20 cellular contexts compared by ENCODE assay signal in the genomic region with DNA sequence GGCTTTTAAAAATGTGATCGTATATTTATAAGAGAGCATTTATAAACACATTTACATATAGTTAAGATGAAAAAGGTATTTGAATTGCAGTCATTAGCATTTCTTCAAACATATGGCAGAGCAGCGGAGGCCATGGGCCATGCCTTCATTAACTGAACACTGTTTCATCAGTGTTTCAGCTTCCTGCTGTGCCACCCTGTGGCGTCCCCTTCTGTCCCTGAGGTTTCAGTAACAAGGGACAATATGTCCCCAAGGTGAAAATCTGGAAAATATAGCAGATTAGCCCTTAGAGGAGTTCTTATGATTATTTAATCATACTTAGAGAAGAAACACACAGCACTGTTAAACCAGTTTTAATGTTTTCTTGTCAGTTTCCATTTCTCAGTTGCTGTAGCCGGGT.
DNase-seq lines count a peak whose midpoint lies in the region; ATAC-seq and TF ChIP-seq lines count a peak whose summit lies in the region.
"Had no signal": no experiment of that assay in that cellular context is flagged by ENCODE, and none has a peak within 500 bp of the region (broad histone marks: within the 10 kb centered on the region; RNA-seq: fewer than 3 reads in every experiment).

No MANE protein-coding gene starts in this region.

- ATAC-seq in GM21737 (IDR thresholded peaks at IDR 0.05; ENCODE audit: unreplicated experiment), result no peak
- no peak for ATAC-seq in stimulated activated naive CD8-positive, alpha-beta T cell treated with anti-CD3 and anti-CD28 coated beads, Interleukin-15, amount 100 ng/mL, for 72 hours
- ATAC-seq: GM23338, HepG2, T-cell had no signal

- BruUV-seq in Calu3 (replicated peaks; lab: Mats Ljungman, UMichigan), result no TSS peak

- peaks cover 10% of the 10 kb centered on the region for H3K4me1 Mint-ChIP-seq in Calu3 (ENCODE audit: low read depth, unreplicated experiment)
- H3K4me1 Mint-ChIP-seq in stimulated activated naive CD8-positive, alpha-beta T cell treated with anti-CD3 and anti-CD28 coated beads, Interleukin-15, amount 100 ng/mL, for 72 hours, result no peaks in the 10 kb centered on the region
- H3K4me1 Mint-ChIP-seq: GM23338, T-cell had no signal

- intact Hi-C loops in Calu3 (cut with micrococcal nuclease; ENCODE audit: unreplicated experiment) (loop anchor here (5.0 kb wide), 1 partner anchor 129 kb away; no protein-coding TSS in a partner anchor), head of caudate nucleus (cut with DNase I) (no loop called here)

- no peak for TF ChIP-seq CTCF in Calu3 (IDR thresholded peaks at IDR 0.05; ENCODE audit: unreplicated experiment)

- CTCF ChIA-PET in Calu3 (lab: Charles Lee), result no interaction called here

- no peak overlapping the region for H3K27ac Mint-ChIP-seq in Calu3 (ENCODE audit: unreplicated experiment)
- H3K27ac Mint-ChIP-seq in stimulated activated naive CD8-positive, alpha-beta T cell treated with anti-CD3 and anti-CD28 coated beads, Interleukin-15, amount 100 ng/mL, for 72 hours, result no peak overlapping the region
- H3K27ac Mint-ChIP-seq: GM23338, T-cell had no signal

- DNase-seq in DMS 273 treated with DMSO at 0.1 percent for 48 hours (lab: John Stamatoyannopoulos, UW), result peak; percentile 99
- DNase-seq in NCI-H146 treated with DMSO at 0.1 percent for 48 hours (lab: John Stamatoyannopoulos, UW; ENCODE audit: unreplicated experiment), result peak; percentile 75
- peak; percentile 69 for DNase-seq in NCI-H446 treated with DMSO at 0.1 percent for 48 hours (lab: John Stamatoyannopoulos, UW)
- DNase-seq in cerebellar nuclear complex (lab: John Stamatoyannopoulos, UW), result peak; percentile 11 to 76
- no peak for DNase-seq in Calu3
- no peak for DNase-seq in stimulated activated naive CD8-positive, alpha-beta T cell treated with anti-CD3 and anti-CD28 coated beads, Interleukin-15, amount 100 ng/mL, for 72 hours
- DNase-seq in head of caudate nucleus, result no peak
- DNase-seq: ACHN, Caco-2, DMS79 treated with DMSO at 0.1 percent for 48 hours, NCI-H1048, NCI-H187 treated with DMSO at 0.1 percent for 48 hours, NCI-H345, NCI-H82, PC-9, T-cell, T-helper 9 cell had no signal

- H3K4me3 Mint-ChIP-seq in Calu3 (ENCODE audit: low read depth, unreplicated experiment), result no peak overlapping the region
- no peak overlapping the region for H3K4me3 Mint-ChIP-seq in stimulated activated naive CD8-positive, alpha-beta T cell treated with anti-CD3 and anti-CD28 coated beads, Interleukin-15, amount 100 ng/mL, for 72 hours
- H3K4me3 Mint-ChIP-seq: GM23338, T-cell had no signal

- peaks cover 3% of the 10 kb centered on the region for H3K9me3 Mint-ChIP-seq in Calu3 (ENCODE audit: low read depth, unreplicated experiment)
- no peaks in the 10 kb centered on the region for H3K9me3 Mint-ChIP-seq in stimulated activated naive CD8-positive, alpha-beta T cell treated with anti-CD3 and anti-CD28 coated beads, Interleukin-15, amount 100 ng/mL, for 72 hours
- H3K9me3 Mint-ChIP-seq: GM23338, T-cell had no signal

- H3K27me3 Mint-ChIP-seq in Calu3 (ENCODE audit: unreplicated experiment), result no peaks in the 10 kb centered on the region
- no peaks in the 10 kb centered on the region for H3K27me3 Mint-ChIP-seq in stimulated activated naive CD8-positive, alpha-beta T cell treated with anti-CD3 and anti-CD28 coated beads, Interleukin-15, amount 100 ng/mL, for 72 hours
- H3K27me3 Mint-ChIP-seq: T-cell had no signal

- H3K36me3 Mint-ChIP-seq in Calu3 (ENCODE audit: insufficient read depth, unreplicated experiment), result no peaks in the 10 kb centered on the region
- H3K36me3 Mint-ChIP-seq: T-cell had no signal

Comparison
In these comparisons a context has a peak if more than half of its experiments do, and no peak if none do; other contexts are left out.
1. DNase-seq: peak in DMS 273 treated with DMSO at 0.1 percent for 48 hours (single experiment), NCI-H146 treated with DMSO at 0.1 percent for 48 hours (single experiment), NCI-H446 treated with DMSO at 0.1 percent for 48 hours (single experiment) and cerebellar nuclear complex (2 of 2); none in Calu3 (single experiment), stimulated activated naive CD8-positive, alpha-beta T cell treated with anti-CD3 and anti-CD28 coated beads, Interleukin-15, amount 100 ng/mL, for 72 hours (0 of 2) and head of caudate nucleus (0 of 42).